Comparison of ENCODE assay signal across 25 cellular contexts in genomic region chr4:6924361-6924779, GRCh38. TPM values are rescaled to one million over a fixed set of nuclear protein-coding genes. Genes with fewer than 3 reads are reported as not detected.
DNase-seq lines count a peak whose midpoint lies in the region; ATAC-seq and TF ChIP-seq lines count a peak whose summit lies in the region.
"Had no signal": no experiment of that assay in that cellular context is flagged by ENCODE, and none has a peak within 500 bp of the region (broad histone marks: within the 10 kb centered on the region; RNA-seq: fewer than 3 reads in every experiment).

No MANE protein-coding gene starts in this region.

- H3K36me3 Mint-ChIP-seq in dendritic cell treated with granulocyte-macrophage colony-stimulating factor and Interleukin-4, amounts not matched to agents 40 ng/mL and 50 ng/mL, for 4 days (ENCODE audit: low read depth): peaks cover 91% of the 10 kb centered on the region

- H3K4ac ChIP-seq in mesenchymal stem cell (ENCODE audit: low read depth in 1 of 2, low read length in 2 of 2): no peak overlapping the region

- no peak overlapping the region for H2AFZ ChIP-seq in mesenchymal stem cell (ENCODE audit: low read depth, low read length)

- H2BK5ac ChIP-seq in mesenchymal stem cell (ENCODE audit: low read depth, low read length, poor library complexity, severe bottlenecking): no peak overlapping the region

- H3K27ac ChIP-seq in mesenchymal stem cell (ENCODE audit: low read length, poor library complexity, severe bottlenecking) (no peak overlapping the region), stomach (peak overlapping the region in 4 of 5 donors; percentile 9 to 85 (median 70))
- H3K27ac ChIP-seq: SJSA1, upper lobe of right lung had no signal

- no peak overlapping the region for H3K23ac ChIP-seq in mesenchymal stem cell (ENCODE audit: low read length in 2 of 2)

- no peaks in the 10 kb centered on the region for H3K9me3 Mint-ChIP-seq in dendritic cell treated with granulocyte-macrophage colony-stimulating factor and Interleukin-4, amounts not matched to agents 40 ng/mL and 50 ng/mL, for 4 days
- H3K9me3 Mint-ChIP-seq: activated naive CD4-positive, alpha-beta T cell treated with anti-CD3 and anti-CD28 coated beads for 36 hours; activated T-cell treated with anti-CD3 and anti-CD28 coated beads, Interleukin-2, amount 50 U/mL, for 4 hours; memory B cell had no signal

- H4K8ac ChIP-seq in mesenchymal stem cell (ENCODE audit: low read length): no peak overlapping the region

- no peak overlapping the region for H2BK120ac ChIP-seq in mesenchymal stem cell (ENCODE audit: low read depth, low read length)

- H3K27me3 ChIP-seq in mesenchymal stem cell (ENCODE audit: control insufficient read depth in 1 of 2, insufficient read depth in 1 of 2, low read length in 2 of 2) (no peaks in the 10 kb centered on the region), stomach (no peaks in the 10 kb centered on the region)
- H3K27me3 ChIP-seq: Peyer's patch, SJSA1, upper lobe of right lung had no signal

- no peak for TF ChIP-seq EP300 in stomach (IDR thresholded peaks at IDR 0.05)

- no peak overlapping the region for H3K14ac ChIP-seq in mesenchymal stem cell (ENCODE audit: low read length in 2 of 2)

- H3K18ac ChIP-seq in mesenchymal stem cell (ENCODE audit: low read depth in 1 of 2, low read length in 2 of 2): no peak overlapping the region

- peak overlapping the region; percentile 63 for H3K4me3 Mint-ChIP-seq in dendritic cell treated with granulocyte-macrophage colony-stimulating factor and Interleukin-4, amounts not matched to agents 40 ng/mL and 50 ng/mL, for 4 days
- H3K4me3 Mint-ChIP-seq: activated naive CD4-positive, alpha-beta T cell treated with anti-CD3 and anti-CD28 coated beads for 36 hours; activated T-cell treated with anti-CD3 and anti-CD28 coated beads, Interleukin-2, amount 50 U/mL, for 4 hours; B cell; memory B cell had no signal

- peak overlapping the region; percentile 40 for H4K91ac ChIP-seq in mesenchymal stem cell (ENCODE audit: low read length)

- ATAC-seq in Right ventricle myocardium inferior: peak; percentile 84
- ATAC-seq: activated T-cell treated with anti-CD3 and anti-CD28 coated beads, Interleukin-2, amount 50 U/mL, for 4 hours; HCT116; upper lobe of right lung had no signal

- WGBS in mesenchymal stem cell: 96% methylated on average over 12 of the region's 12 CpGs
- WGBS in stomach, 5 donors: 88 to 96% (median 92%) methylated on average over 10 to 12 of the region's 12 CpGs

- H3K36me3 ChIP-seq in mesenchymal stem cell (ENCODE audit: control insufficient read depth in 1 of 2, insufficient read depth in 2 of 2, low read depth in 1 of 2, low read length in 2 of 2): peaks cover 21 to 38% of the 10 kb centered on the region in 2 experiments
- H3K36me3 ChIP-seq in stomach: peaks cover 14 to 34% (median 33%) of the 10 kb centered on the region in 4 donors
- H3K36me3 ChIP-seq: SJSA1 had no signal

- no peaks in the 10 kb centered on the region for H3K27me3 Mint-ChIP-seq in dendritic cell treated with granulocyte-macrophage colony-stimulating factor and Interleukin-4, amounts not matched to agents 40 ng/mL and 50 ng/mL, for 4 days
- H3K27me3 Mint-ChIP-seq: B cell, memory B cell had no signal

- peak overlapping the region; percentile 96 for H3K27ac Mint-ChIP-seq in dendritic cell treated with granulocyte-macrophage colony-stimulating factor and Interleukin-4, amounts not matched to agents 40 ng/mL and 50 ng/mL, for 4 days
- H3K27ac Mint-ChIP-seq: activated naive CD4-positive, alpha-beta T cell treated with anti-CD3 and anti-CD28 coated beads for 36 hours; B cell had no signal

- no peak overlapping the region for H2BK12ac ChIP-seq in mesenchymal stem cell (ENCODE audit: low read length in 2 of 2)

- intact Hi-C loops in Right ventricle myocardium inferior (cut with DNase I) (no loop called here), cardiac septum (cut with DNase I) (no loop called here), stomach (cut with DNase I; ENCODE audit: low total_unique reads) (no loop called here)
- intact Hi-C loops in dendritic cell treated with granulocyte-macrophage colony-stimulating factor and Interleukin-4, amounts not matched to agents 40 ng/mL and 50 ng/mL, for 4 days (cut with micrococcal nuclease): no loop called here

- H3K4me3 ChIP-seq in mesenchymal stem cell (ENCODE audit: insufficient read depth in 1 of 2, low read depth in 1 of 2, low read length in 2 of 2) (no peak overlapping the region), stomach (no peak overlapping the region)
- H3K4me3 ChIP-seq: Peyer's patch, SJSA1, upper lobe of right lung had no signal

- peak; percentile 65 for DNase-seq in Right ventricle myocardium inferior (ENCODE audit: missing footprints)
- no peak for DNase-seq in cardiac septum (ENCODE audit: low spot score)
- no peak for DNase-seq in mesenchymal stem cell
- no peak for DNase-seq in stomach
- DNase-seq in D341Med (ENCODE audit: low spot score): no peak
- no peak for DNase-seq in NCI-H82 (lab: John Stamatoyannopoulos, UW)
- no peak for DNase-seq in NCI-H1694 treated with DMSO at 0.1 percent for 48 hours (lab: John Stamatoyannopoulos, UW)
- DNase-seq: activated CD4-positive, alpha-beta T cell treated with anti-CD3 and anti-CD28 coated beads for 4 hours; activated naive CD4-positive, alpha-beta T cell treated with anti-CD3 and anti-CD28 coated beads for 36 hours; activated T-cell treated with anti-CD3 and anti-CD28 coated beads, Interleukin-2, amount 50 U/mL, for 4 hours; aorta; Calu3; caudate nucleus; Karpas-422; NCI-H1694; NCI-H2171 treated with DMSO at 0.1 percent for 48 hours; NCI-H524; Peyer's patch; T-helper 1 cell; upper lobe of right lung had no signal

- H3K4me1 Mint-ChIP-seq in dendritic cell treated with granulocyte-macrophage colony-stimulating factor and Interleukin-4, amounts not matched to agents 40 ng/mL and 50 ng/mL, for 4 days (ENCODE audit: low read depth): peaks cover 90% of the 10 kb centered on the region

- no peak for TF ChIP-seq CTCF in stomach (IDR thresholded peaks at IDR 0.05)

- H3K79me1 ChIP-seq in mesenchymal stem cell (replicated peaks; ENCODE audit: low read length, poor library complexity, severe bottlenecking): peaks cover 51% of the 10 kb centered on the region

- H3K4me1 ChIP-seq in mesenchymal stem cell (ENCODE audit: control insufficient read depth, insufficient read depth, low read depth, low read length) (peaks cover 7% of the 10 kb centered on the region), stomach (peaks cover 11 to 71% (median 41%) of the 10 kb centered on the region in 4 donors)
- H3K4me1 ChIP-seq: SJSA1 had no signal

- TF ChIP-seq POLR2A in stomach (IDR thresholded peaks at IDR 0.05): no peak

- no peak overlapping the region for H3K9ac ChIP-seq in mesenchymal stem cell (ENCODE audit: low read length)

- H2AK5ac ChIP-seq in mesenchymal stem cell (ENCODE audit: low read length, severe bottlenecking): no peak overlapping the region

- H3K9me3 ChIP-seq in mesenchymal stem cell (ENCODE audit: control insufficient read depth, low read length): no peaks in the 10 kb centered on the region
- no peaks in the 10 kb centered on the region for H3K9me3 ChIP-seq in stomach
- H3K9me3 ChIP-seq: Peyer's patch, SJSA1, upper lobe of right lung had no signal

- H3K4me2 ChIP-seq in mesenchymal stem cell (ENCODE audit: low read length, poor library complexity, severe bottlenecking): no peak overlapping the region

- no peak overlapping the region for H2BK15ac ChIP-seq in mesenchymal stem cell (ENCODE audit: low read depth, poor library complexity, severe bottlenecking)

RNA-seq across cellular contexts. Expression of gene TBC1D14, which starts 14.7 kb away (rescaled TPM):
- total RNA-seq in Right ventricle myocardium inferior (36.1 TPM), cardiac septum (30.8 TPM), stomach (10 to 100 TPM; 33.5 to 72.4 (median 40.8) TPM)
- 25.0 TPM for polyA plus RNA-seq in mesenchymal stem cell (2013, experiment 1 of 2)
- 24.9 TPM for polyA plus RNA-seq in mesenchymal stem cell (2013, experiment 2 of 2)
- polyA plus RNA-seq in stomach: 10 to 100 TPM; 19.5 to 42.5 (median 40.0) TPM
